Comparison of ENCODE assay signal across 8 cellular contexts in genomic region chr17:731644-731942, GRCh38. TPM values are rescaled to one million over a fixed set of nuclear protein-coding genes. Genes with fewer than 3 reads are reported as not detected.
A peak's percentile ranks its signal among the peaks of the same experiment; 100 is the strongest.
DNase-seq lines count a peak whose midpoint lies in the region; ATAC-seq and TF ChIP-seq lines count a peak whose summit lies in the region.
"Not testable (repeated sequence)": the region's sequence is repeated elsewhere in the genome, so short reads cannot be mapped to it uniquely, and the experiment has no call there.

No MANE protein-coding gene starts in this region.

- H3K4me1 ChIP-seq in Caco-2; SK-N-SH (ENCODE audit: control insufficient read depth in 1 of 2, insufficient read depth in 2 of 2, low read depth in 1 of 2, low read length in 1 of 2); adipocyte (ENCODE audit: control insufficient read depth, insufficient read depth, low read length): not testable (repeated sequence)
- H3K4me1 ChIP-seq in osteoblast (ENCODE audit: insufficient read depth, low read length) (peaks cover 16% of the 10 kb centered on the region), thyroid gland (peaks cover 8 to 15% of the 10 kb centered on the region in 2 donors)

- TF ChIP-seq POLR2A in thyroid gland (IDR thresholded peaks at IDR 0.05) = not testable (repeated sequence)

- H3K36me3 ChIP-seq in Caco-2 (ENCODE audit: control insufficient read depth, insufficient read depth, low read length); adipocyte (ENCODE audit: control insufficient read depth, insufficient read depth, low read length, severe bottlenecking); thyroid gland: not testable (repeated sequence)
- H3K36me3 ChIP-seq in SK-N-SH (replicated peaks in 1 of 2; ENCODE audit: control insufficient read depth in 1 of 2, insufficient read depth in 2 of 2, low read length in 1 of 2) (peaks cover 0 to 10% of the 10 kb centered on the region in 2 experiments), osteoblast (ENCODE audit: insufficient read depth, low read length) (peaks cover 18% of the 10 kb centered on the region)

- H3K27ac Mint-ChIP-seq in Caco-2 (ENCODE audit: unreplicated experiment) = not testable (repeated sequence)

- WGBS in SK-N-SH (ENCODE audit: low lambda C conversion rate) = 44% methylated on average over 16 of the region's 16 CpGs
- 29% methylated on average over 8 of the region's 16 CpGs; no CpG with 5 or more reads in 1 of the 2 donors for WGBS in thyroid gland, 2 donors

- H3K9me3 ChIP-seq in Caco-2; SK-N-SH; adipocyte (ENCODE audit: control insufficient read depth, low read length); osteoblast (ENCODE audit: low read depth, low read length); thyroid gland: not testable (repeated sequence)

- peaks cover 26% of the 10 kb centered on the region for H3K36me3 Mint-ChIP-seq in Caco-2 (ENCODE audit: insufficient read depth, unreplicated experiment)

- H3K4me3 Mint-ChIP-seq in Caco-2 (ENCODE audit: unreplicated experiment) = peak overlapping the region; percentile 63

- peak overlapping the region; percentile 78 for H3K9ac ChIP-seq in SK-N-SH
- H3K9ac ChIP-seq in adipocyte (ENCODE audit: low read length) = peak overlapping the region; percentile 86

- H3K27me3 Mint-ChIP-seq in Caco-2 (ENCODE audit: insufficient read depth, unreplicated experiment) = not testable (repeated sequence)

- not testable (repeated sequence) for BruUV-seq in Caco-2 (replicated peaks; lab: Mats Ljungman, UMichigan)

- intact Hi-C loops in Caco-2 (cut with micrococcal nuclease; ENCODE audit: unreplicated experiment); thyroid gland (cut with DNase I): not testable (repeated sequence)

- TF ChIP-seq EP300 in SK-N-SH (IDR thresholded peaks at IDR 0.05; ENCODE audit: borderline replicate concordance in 1 of 2, low read depth in 1 of 2, low read length in 1 of 2) = not testable (repeated sequence)

- not testable (repeated sequence) for H3F3A ChIP-seq in SK-N-SH (replicated peaks; ENCODE audit: insufficient read depth)

- H3K27me3 ChIP-seq in Caco-2 (replicated peaks; ENCODE audit: control insufficient read depth, insufficient read depth, low read length); SK-N-SH (ENCODE audit: insufficient read depth); adipocyte (replicated peaks; ENCODE audit: control insufficient read depth, insufficient read depth, low read length); layer of hippocampus (ENCODE audit: control insufficient read depth, insufficient read depth, low read length); osteoblast (ENCODE audit: insufficient read depth, low read length); thyroid gland: not testable (repeated sequence)

- H3K4me1 Mint-ChIP-seq in Caco-2 (ENCODE audit: low read depth, unreplicated experiment) = not testable (repeated sequence)

- DNase-seq in Caco-2; SK-N-SH; adipocyte (ENCODE audit: low read depth); epithelial cell of prostate (ENCODE audit: low read depth, low spot score); osteoblast (ENCODE audit: insufficient read length, low spot score, missing footprints); thyroid gland: not testable (repeated sequence)

- H3K27ac ChIP-seq in SK-N-SH (ENCODE audit: low read depth in 2 of 2, low read length in 1 of 2) = not testable (repeated sequence)
- H3K27ac ChIP-seq in epithelial cell of prostate (peak overlapping the region; percentile 98), layer of hippocampus (ENCODE audit: low read depth, low read length) (peak overlapping the region; percentile 46), osteoblast (ENCODE audit: low read depth, low read length) (peak overlapping the region; percentile 3), thyroid gland (peak overlapping the region in 2 of 3 donors; percentile 40 to 52)

- H3K4me3 ChIP-seq in Caco-2 (ENCODE audit: low read depth, low read length) = peak overlapping the region; percentile 61
- peak overlapping the region; percentile 68 to 71 for H3K4me3 ChIP-seq in SK-N-SH (ENCODE audit: low read depth in 2 of 2, low read length in 1 of 2)
- peak overlapping the region; percentile 86 for H3K4me3 ChIP-seq in adipocyte (ENCODE audit: low read length)
- H3K4me3 ChIP-seq in osteoblast (ENCODE audit: insufficient read depth, low read length) = peak overlapping the region; percentile 78
- peak overlapping the region; percentile 75 to 90 (median 80) for H3K4me3 ChIP-seq in thyroid gland (replicated peaks in 1 of 3)

- not testable (repeated sequence) for H3K9me2 ChIP-seq in SK-N-SH

- POLR2A ChIA-PET in Caco-2 (lab: Charles Lee); SK-N-SH (lab: Yijun Ruan, JAX): not testable (repeated sequence)

- H3K4me2 ChIP-seq in SK-N-SH = peak overlapping the region; percentile 91
- H3K4me2 ChIP-seq in osteoblast (ENCODE audit: insufficient read depth, low read length) = peak overlapping the region; percentile 74

- TF ChIP-seq CTCF in Caco-2 (IDR thresholded peaks at IDR 0.05; ENCODE audit: insufficient read depth in 1 of 2, low read depth in 1 of 2, low read length in 1 of 2, severe bottlenecking in 1 of 2, unreplicated experiment in 1 of 2); SK-N-SH (IDR thresholded peaks at IDR 0.05); osteoblast (IDR thresholded peaks at IDR 0.05; ENCODE audit: extremely low read depth, low read depth, low read length); thyroid gland (IDR thresholded peaks at IDR 0.05): not testable (repeated sequence)

- not testable (repeated sequence) for H3K9me3 Mint-ChIP-seq in Caco-2 (ENCODE audit: unreplicated experiment)

- peak; percentile 15 for ATAC-seq in HG03108 (IDR thresholded peaks at IDR 0.05; ENCODE audit: unreplicated experiment)

- H2AFZ ChIP-seq in SK-N-SH (ENCODE audit: low read depth) (peak overlapping the region; percentile 89), osteoblast (ENCODE audit: low read length) (peak overlapping the region; percentile 79)

- H3K79me2 ChIP-seq in SK-N-SH (ENCODE audit: insufficient read depth) (peaks cover 36% of the 10 kb centered on the region), osteoblast (ENCODE audit: insufficient read depth, low read length) (peaks cover 46% of the 10 kb centered on the region)

- H4K20me1 ChIP-seq in SK-N-SH (ENCODE audit: insufficient read depth); osteoblast (ENCODE audit: insufficient read depth, low read length): not testable (repeated sequence)

- TF ChIP-seq RAD21 in SK-N-SH (IDR thresholded peaks at IDR 0.05; ENCODE audit: low read length) = not testable (repeated sequence)

- CTCF ChIA-PET in Caco-2 (lab: Charles Lee) (interaction anchor here (0.6 kb wide), 1 partner anchor 44 kb away, joined by 3 read pairs; no protein-coding TSS in a partner anchor), SK-N-SH (lab: Yijun Ruan, JAX) (interaction anchor here (0.7 to 2.7 kb wide), 2 partner anchors 319 to 423 kb away, joined by 3 to 11 read pairs; no protein-coding TSS in a partner anchor)

RNA-seq across cellular contexts. Expression of gene TLCD3A, which starts 0.8 kb away (rescaled TPM):
- total RNA-seq in Caco-2 (2022) (13.4 and 14.7 TPM in 2 replicates), osteoblast (19.5 and 28.6 TPM in 2 replicates), thyroid gland (10 to 100 TPM in 3 of 4 donors, 1 to 10 TPM in 1; 9.0 to 13.7 (median 10.9) TPM)
- 31.7 and 34.4 TPM in 2 replicates for polyA plus RNA-seq in SK-N-SH (2012; rRNA removed)
- polyA plus RNA-seq in SK-N-SH (2012; cell fraction: cytosol; rRNA removed) = 27.5 and 33.4 TPM in 2 replicates
- polyA plus RNA-seq in SK-N-SH (2012; cell fraction: nucleus; rRNA removed) = 20.3 and 20.8 TPM in 2 replicates

RNA-seq across cellular contexts. Expression of gene VPS53, which starts 17.0 kb away (rescaled TPM):
- total RNA-seq in Caco-2 (2022) (37.1 and 41.3 TPM in 2 replicates), osteoblast (22.1 and 25.9 TPM in 2 replicates), thyroid gland (10 to 100 TPM; 39.8 to 55.9 (median 43.9) TPM)
- 14.8 and 16.8 TPM in 2 replicates for polyA plus RNA-seq in SK-N-SH (2012; rRNA removed)
- polyA plus RNA-seq in SK-N-SH (2012; cell fraction: cytosol; rRNA removed) = 8.1 and 10.3 TPM in 2 replicates
- 20.9 and 34.6 TPM in 2 replicates for polyA plus RNA-seq in SK-N-SH (2012; cell fraction: nucleus; rRNA removed)

RNA-seq across cellular contexts. Expression of gene GEMIN4, which starts 20.5 kb away (rescaled TPM):
- total RNA-seq in Caco-2 (2022) = 19.1 and 20.3 TPM in 2 replicates
- 10.7 and 12.5 TPM in 2 replicates for polyA plus RNA-seq in SK-N-SH (2012; rRNA removed)
- polyA plus RNA-seq in SK-N-SH (2012; cell fraction: cytosol; rRNA removed) = 5.6 and 8.4 TPM in 2 replicates
- polyA plus RNA-seq in SK-N-SH (2012; cell fraction: nucleus; rRNA removed) = 13.3 and 15.9 TPM in 2 replicates
- 8.7 and 9.7 TPM in 2 replicates for total RNA-seq in osteoblast
- total RNA-seq in thyroid gland = 10 to 100 TPM; 28.5 to 34.8 (median 31.6) TPM

RNA-seq across cellular contexts. Expression of gene GLOD4, which starts 50.5 kb away (rescaled TPM):
- total RNA-seq in Caco-2 (2022) (69.7 and 74.0 TPM in 2 replicates), osteoblast (39.4 and 43.3 TPM in 2 replicates), thyroid gland (10 to 100 TPM; 48.9 to 94.6 (median 60.5) TPM)
- 34.3 and 40.0 TPM in 2 replicates for polyA plus RNA-seq in SK-N-SH (2012; rRNA removed)
- polyA plus RNA-seq in SK-N-SH (2012; cell fraction: cytosol; rRNA removed) = 45.0 and 56.7 TPM in 2 replicates
- 26.1 and 46.1 TPM in 2 replicates for polyA plus RNA-seq in SK-N-SH (2012; cell fraction: nucleus; rRNA removed)

RNA-seq across cellular contexts. Expression of gene MRM3, which starts 50.6 kb away (rescaled TPM):
- total RNA-seq in Caco-2 (2022) (11.0 and 14.1 TPM in 2 replicates), osteoblast (16.5 and 19.5 TPM in 2 replicates), thyroid gland (10 to 100 TPM; 14.6 to 22.9 (median 16.9) TPM)
- 16.4 and 17.4 TPM in 2 replicates for polyA plus RNA-seq in SK-N-SH (2012; rRNA removed)
- polyA plus RNA-seq in SK-N-SH (2012; cell fraction: cytosol; rRNA removed) = 13.0 and 15.4 TPM in 2 replicates
- polyA plus RNA-seq in SK-N-SH (2012; cell fraction: nucleus; rRNA removed) = 14.5 and 16.5 TPM in 2 replicates
